ENCODE assay signal across 17 cellular contexts in the genomic region with DNA sequence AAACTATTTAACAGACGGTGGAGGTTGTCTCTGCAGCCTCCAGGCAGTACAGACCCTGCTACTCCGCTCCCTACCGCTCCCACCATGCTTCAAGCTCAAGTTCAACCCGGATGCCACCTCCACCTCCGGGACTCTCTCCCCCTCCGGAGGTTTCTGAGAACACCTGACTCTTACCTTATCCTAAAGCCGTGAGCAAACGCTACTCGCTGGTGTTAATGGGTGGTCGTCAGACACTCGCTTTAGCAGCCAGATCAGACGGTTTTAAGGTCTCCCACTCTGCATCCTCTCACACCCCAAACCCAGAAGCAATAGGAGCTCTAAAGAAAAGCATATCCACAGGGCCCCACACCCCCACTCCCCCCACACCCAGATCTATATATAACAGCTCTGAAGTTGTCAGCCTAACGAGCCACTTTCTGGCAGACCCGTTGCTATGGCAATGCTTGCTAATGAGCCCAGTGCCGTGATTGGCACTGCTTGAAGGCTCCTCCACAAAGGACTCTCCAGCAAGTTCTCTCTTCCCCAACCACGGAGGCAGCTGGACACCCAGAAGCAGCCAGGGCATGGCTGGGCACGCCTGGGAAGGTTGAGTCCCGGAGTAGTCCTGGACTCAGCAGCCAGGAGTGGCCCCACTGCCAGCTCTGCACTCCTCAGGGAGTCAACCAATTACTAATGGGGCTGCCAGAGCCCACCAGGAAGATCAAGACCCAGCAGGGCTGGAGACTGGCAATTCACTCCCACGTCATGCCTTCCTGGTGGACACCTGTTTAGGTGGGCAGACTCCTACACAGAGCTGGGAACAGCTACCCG.
DNase-seq lines count a peak whose midpoint lies in the region; ATAC-seq, FAIRE-seq and TF ChIP-seq lines count a peak whose summit lies in the region.
"Had no signal": no experiment of that assay in that cellular context is flagged by ENCODE, and none has a peak within 500 bp of the region (broad histone marks: within the 10 kb centered on the region; RNA-seq: fewer than 3 reads in every experiment).

No MANE protein-coding gene starts in this region.

- FAIRE-seq in HTR-8/SVneo (lab: Jason Lieb, UNC): no peak
- FAIRE-seq: K562, pancreas had no signal

- no peak for ATAC-seq in aorta (ENCODE audit: low FRiP score)
- ATAC-seq: activated T-helper 17 cell treated with anti-CD3 and anti-CD28 coated beads, Interleukin-2, amount 50 U/mL, for 72 hours; K562; pancreas had no signal

- DNase-seq in GM06990 (ENCODE audit: extremely low read depth, insufficient read length) (no peak), NCI-H526 treated with DMSO at 0.1 percent for 48 hours (lab: John Stamatoyannopoulos, UW) (peak; percentile 13), head of caudate nucleus (peak; percentile 54 to 96 (median 80)), posterior vena cava (ENCODE audit: low spot score) (peak; percentile 70), germinal center (ENCODE audit: low spot score) (no peak), aorta (no peak), HTR-8/SVneo (ENCODE audit: insufficient read length, low spot score) (no peak)
- DNase-seq: activated CD4-positive, alpha-beta T cell treated with anti-CD3 and anti-CD28 coated beads, Interleukin-2, amount 50 U/mL, for 48 hours; AML-193; amniotic stem cell; DMS153; GOT3; NCI-H1694 treated with DMSO at 0.1 percent for 48 hours; pancreas; SIG-M5 had no signal

- TF ChIP-seq CTCF in GM06990 (IDR thresholded peaks at IDR 0.05; ENCODE audit: insufficient read depth, low read length, poor library complexity, severe bottlenecking): no peak

- H3K9me3 ChIP-seq in aorta (ENCODE audit: control insufficient read depth, low read length): peaks cover 2% of the 10 kb centered on the region
- H3K9me3 ChIP-seq: pancreas had no signal

- 27 to 40% methylated on average over 20 of the region's 20 CpGs for WGBS in aorta, 2 donors

- no peak overlapping the region for H3K27ac ChIP-seq in aorta (ENCODE audit: low read depth in 1 of 2, low read length in 2 of 2)
- H3K27ac ChIP-seq: pancreas had no signal

- H3K27me3 ChIP-seq in GM06990 (replicated peaks; ENCODE audit: control insufficient read depth, insufficient read depth, low read length) (no peaks in the 10 kb centered on the region), aorta (ENCODE audit: control insufficient read depth in 1 of 2, insufficient read depth in 2 of 2, low read length in 1 of 2) (no peaks in the 10 kb centered on the region)
- H3K27me3 ChIP-seq: pancreas had no signal

- H3K4me3 ChIP-seq in GM06990 (replicated peaks; ENCODE audit: low read depth, low read length) (peak overlapping the region; percentile 25; the same call in 1 of the 2 replicates), aorta (ENCODE audit: low read length in 2 of 2) (no peak overlapping the region)
- H3K4me3 ChIP-seq: K562, pancreas had no signal

- H3K36me3 ChIP-seq in GM06990 (ENCODE audit: control insufficient read depth, insufficient read depth, low read length) (peaks cover 3% of the 10 kb centered on the region; the same call in 1 of the 2 replicates), aorta (ENCODE audit: control insufficient read depth in 1 of 2, insufficient read depth in 2 of 2, low read length in 1 of 2) (no peaks in the 10 kb centered on the region)
- H3K36me3 ChIP-seq: pancreas had no signal

- no peaks in the 10 kb centered on the region for H3K4me1 ChIP-seq in aorta (ENCODE audit: control insufficient read depth in 1 of 2, insufficient read depth in 2 of 2, low read length in 2 of 2)

- intact Hi-C loops in head of caudate nucleus (cut with DNase I) (no loop called here), posterior vena cava (cut with DNase I) (no loop called here), aorta (cut with DNase I) (no loop called here)

Comparison
In these comparisons a context has a peak if more than half of its experiments do, and no peak if none do; other contexts are left out.
1. DNase-seq: peak in NCI-H526 treated with DMSO at 0.1 percent for 48 hours (single experiment), head of caudate nucleus (42 of 42) and posterior vena cava (single experiment); none in GM06990 (single experiment), germinal center (single experiment), aorta (0 of 2) and HTR-8/SVneo (single experiment).